In the genomic region with DNA sequence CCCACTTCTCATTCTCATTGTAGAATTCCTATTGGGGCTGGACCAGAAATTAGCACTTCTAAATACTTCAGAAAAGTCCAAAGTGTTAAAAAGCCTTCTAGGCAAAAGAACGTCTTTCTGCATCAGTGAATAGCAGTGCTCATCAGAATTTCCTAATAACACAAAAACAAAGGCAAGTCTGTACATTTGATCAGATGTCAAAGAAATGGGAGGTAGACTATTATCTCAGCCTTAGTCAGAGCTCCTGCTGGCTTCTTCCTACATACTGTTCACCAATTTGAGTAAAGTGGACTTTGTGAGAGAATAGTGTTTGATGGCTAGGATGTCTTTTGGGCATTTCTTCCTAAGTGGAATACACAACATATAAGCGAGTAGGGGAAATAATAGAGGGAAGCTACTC, we compare ENCODE assay signal across 18 cellular contexts. TPM values are rescaled to one million over a fixed set of nuclear protein-coding genes. Genes with fewer than 3 reads are reported as not detected.
"Had no signal": no experiment of that assay in that cellular context is flagged by ENCODE, and none has a peak within 500 bp of the region (broad histone marks: within the 10 kb centered on the region; RNA-seq: fewer than 3 reads in every experiment).

No MANE protein-coding gene starts in this region.

- H3K27ac ChIP-seq: esophagus squamous epithelium, skin epidermis had no signal

- H3K36me3 ChIP-seq: esophagus squamous epithelium had no signal

- FAIRE-seq: endometrium had no signal

- H3K4me1 ChIP-seq: esophagus squamous epithelium had no signal

- ATAC-seq: natural killer cell, sciatic nerve had no signal

- H3K4me3 ChIP-seq: esophagus squamous epithelium, skin epidermis had no signal

- DNase-seq: effector memory CD4-positive, alpha-beta T cell; esophagus squamous epithelium; natural killer cell; posterior cingulate gyrus; stimulated activated CD4-positive, alpha-beta T cell treated with anti-CD3 and anti-CD28 coated beads, Interleukin-2, amount 100 ng/mL, for 24 hours; stimulated activated CD4-positive, alpha-beta T cell treated with anti-CD3 and anti-CD28 coated beads, Interleukin-4, amount 100 ng/mL, for 4 hours; stimulated activated naive CD4-positive, alpha-beta T cell treated with Interleukin-2 at 50 U/mL for 16 hours; trophoblast cell had no signal

RNA-seq across cellular contexts. Expression of a gene that starts 48.7 kb away (rescaled TPM):
- total RNA-seq: epithelial cell of proximal tubule, esophagus squamous epithelium, lower leg skin, mucosa of gallbladder, myocyte, natural killer cell, osteocyte, pulmonary artery endothelial cell, sciatic nerve, urinary bladder had no signal
